In genomic region chr13:72643339-72643989, GRCh38 we compare ENCODE assay signal across 8 cellular contexts.
DNase-seq lines count a peak whose midpoint lies in the region; ATAC-seq and TF ChIP-seq lines count a peak whose summit lies in the region.

No MANE protein-coding gene starts in this region.

- H3K36me3 Mint-ChIP-seq in naive thymus-derived CD4-positive, alpha-beta T cell, result no peaks in the 10 kb centered on the region

- peaks cover 3 to 14% (median 4%) of the 10 kb centered on the region in 5 donors for H3K27me3 Mint-ChIP-seq in naive thymus-derived CD4-positive, alpha-beta T cell

- no peak overlapping the region for H3K27ac Mint-ChIP-seq in naive thymus-derived CD4-positive, alpha-beta T cell

- no peaks in the 10 kb centered on the region for H3K9me3 ChIP-seq in BE2C
- no peaks in the 10 kb centered on the region for H3K9me3 ChIP-seq in naive thymus-derived CD4-positive, alpha-beta T cell (ENCODE audit: control insufficient read depth in 2 of 3, low read length in 3 of 3)

- in situ Hi-C loops in KBM-7 (cut with MboI; ENCODE audit: low pct_unique_long_range_greater_than_20kb, low sequenced_read_pairs), result no loop called here

- H3K4me1 ChIP-seq in BE2C, result no peaks in the 10 kb centered on the region
- H3K4me1 ChIP-seq in naive thymus-derived CD4-positive, alpha-beta T cell (ENCODE audit: control insufficient read depth in 2 of 2, insufficient read depth in 2 of 2, low read length in 2 of 2), result no peaks in the 10 kb centered on the region

- no peaks in the 10 kb centered on the region for H3K4me1 Mint-ChIP-seq in naive thymus-derived CD4-positive, alpha-beta T cell

- no peaks in the 10 kb centered on the region for H3K9me3 Mint-ChIP-seq in naive thymus-derived CD4-positive, alpha-beta T cell

- no peak overlapping the region for H3K4me3 ChIP-seq in BE2C (ENCODE audit: low read depth, low read length)
- H3K4me3 ChIP-seq in WI38 (ENCODE audit: low read depth, low read length), result no peak overlapping the region
- no peak overlapping the region for H3K4me3 ChIP-seq in naive thymus-derived CD4-positive, alpha-beta T cell (ENCODE audit: low read length)

- no peak overlapping the region for H3K4me3 Mint-ChIP-seq in naive thymus-derived CD4-positive, alpha-beta T cell

- H3K27ac ChIP-seq in naive thymus-derived CD4-positive, alpha-beta T cell (ENCODE audit: low read depth, low read length), result no peak overlapping the region

- POLR2A ChIA-PET in naive thymus-derived CD4-positive, alpha-beta T cell (lab: Charles Lee), result no interaction called here

- ATAC-seq in GM18517 (IDR thresholded peaks at IDR 0.05; ENCODE audit: unreplicated experiment), result peak; percentile 60
- ATAC-seq in naive thymus-derived CD4-positive, alpha-beta T cell, result peak; percentile 52

- H3K27me3 ChIP-seq in BE2C, result no peaks in the 10 kb centered on the region
- H3K27me3 ChIP-seq in naive thymus-derived CD4-positive, alpha-beta T cell (ENCODE audit: control insufficient read depth in 2 of 2, insufficient read depth in 2 of 2, low read length in 2 of 2), result no peaks in the 10 kb centered on the region

- no peaks in the 10 kb centered on the region for H3K36me3 ChIP-seq in BE2C
- no peaks in the 10 kb centered on the region for H3K36me3 ChIP-seq in naive thymus-derived CD4-positive, alpha-beta T cell (ENCODE audit: control insufficient read depth in 2 of 3, insufficient read depth in 3 of 3, low read length in 3 of 3)

- intact Hi-C loops in naive thymus-derived CD4-positive, alpha-beta T cell (cut with micrococcal nuclease), result loop anchor here (1.0 to 5.0 kb wide), 4 partner anchors 9 to 1065 kb away; no protein-coding TSS in a partner anchor

- peak; percentile 84 for TF ChIP-seq CTCF in BE2C (IDR thresholded peaks at IDR 0.05; ENCODE audit: low read depth, low read length)
- TF ChIP-seq CTCF in WI38 (IDR thresholded peaks at IDR 0.05; ENCODE audit: low read depth, low read length), result peak; percentile 67

- CTCF ChIA-PET in naive thymus-derived CD4-positive, alpha-beta T cell (lab: Charles Lee), result interaction anchor here (0.6 kb wide), 1 partner anchor 576 kb away, joined by 7 read pairs; no protein-coding TSS in a partner anchor

- DNase-seq in BE2C (peak; percentile 73), KBM-7 (peak; percentile 39), GOT3 (lab: John Stamatoyannopoulos, UW) (no peak), NCI-H128 (lab: John Stamatoyannopoulos, UW; ENCODE audit: unreplicated experiment) (no peak)
- DNase-seq in effector CD8-positive, alpha-beta T cell (lab: John Stamatoyannopoulos, UW), result peak; percentile 16
- DNase-seq in naive thymus-derived CD4-positive, alpha-beta T cell, result peak in 6 of 9 donors; percentile 19 to 42 (median 30)

Comparison
In these comparisons a context has a peak if more than half of its experiments do, and no peak if none do; other contexts are left out.
1. DNase-seq: peak in BE2C (single experiment), KBM-7 (single experiment), effector CD8-positive, alpha-beta T cell (single experiment) and naive thymus-derived CD4-positive, alpha-beta T cell (6 of 9); none in GOT3 (single experiment) and NCI-H128 (single experiment).